Comparison of ENCODE assay signal across 21 cellular contexts in the genomic region with DNA sequence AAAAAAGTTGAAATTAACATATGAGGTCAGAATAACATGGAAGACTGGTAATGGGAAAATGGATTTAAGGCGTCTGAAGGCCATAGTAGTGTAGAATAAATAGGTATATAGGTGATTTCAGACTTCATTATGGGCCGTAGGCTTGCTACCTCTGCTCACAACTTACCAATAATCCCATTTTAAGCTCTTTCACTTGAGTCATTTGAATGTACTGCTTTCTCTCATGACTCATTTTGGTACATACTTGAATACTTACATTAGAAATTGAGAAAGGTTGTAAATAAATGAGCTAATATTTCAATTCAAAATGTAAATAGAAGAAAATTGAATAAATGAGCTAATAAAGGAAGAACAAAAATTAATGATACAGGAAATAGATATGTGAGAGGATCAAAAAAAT. TPM values are rescaled to one million over a fixed set of nuclear protein-coding genes. Genes with fewer than 3 reads are reported as not detected.
"Had no signal": no experiment of that assay in that cellular context is flagged by ENCODE, and none has a peak within 500 bp of the region (broad histone marks: within the 10 kb centered on the region; RNA-seq: fewer than 3 reads in every experiment).

No MANE protein-coding gene starts in this region.

- H3K9me3 ChIP-seq: colonic mucosa, esophagus squamous epithelium, neutrophil, psoas muscle, sigmoid colon had no signal

- H3K4me1 ChIP-seq: colonic mucosa, esophagus squamous epithelium, psoas muscle, sigmoid colon had no signal

- DNase-seq: colonic mucosa; effector CD4-positive, alpha-beta T cell; esophagus squamous epithelium; left colon; left ventricle myocardium superior; naive thymus-derived CD4-positive, alpha-beta T cell; psoas muscle; sigmoid colon; stimulated activated CD4-positive, alpha-beta T cell treated with anti-CD3 and anti-CD28 coated beads, Interleukin-12 subunit alpha, Interleukin-12 subunit beta, amount 100 ng/mL, for 4 hours; stimulated activated naive CD4-positive, alpha-beta T cell; trophoblast cell had no signal

- H3K4me3 Mint-ChIP-seq: naive thymus-derived CD4-positive, alpha-beta T cell had no signal

- H3K27me3 Mint-ChIP-seq: naive thymus-derived CD4-positive, alpha-beta T cell had no signal

- H3K27ac ChIP-seq: colonic mucosa, esophagus squamous epithelium, neutrophil, psoas muscle, sigmoid colon, skin epidermis had no signal

- H3K27me3 ChIP-seq: colonic mucosa, esophagus squamous epithelium, neutrophil, sigmoid colon had no signal

- H3K36me3 ChIP-seq: colonic mucosa, esophagus squamous epithelium, neutrophil, sigmoid colon had no signal

- ATAC-seq: left colon; left ventricle myocardium superior; naive thymus-derived CD4-positive, alpha-beta T cell; psoas muscle had no signal

- H3K4me3 ChIP-seq: colonic mucosa, esophagus squamous epithelium, psoas muscle, sigmoid colon, skin epidermis had no signal

- H3K4me1 Mint-ChIP-seq: naive thymus-derived CD4-positive, alpha-beta T cell had no signal

- H3K27ac Mint-ChIP-seq: naive thymus-derived CD4-positive, alpha-beta T cell had no signal

RNA-seq across cellular contexts. Expression of a gene that starts 42.2 kb away (rescaled TPM):
- total RNA-seq: colonic mucosa; dermis microvascular lymphatic vessel endothelial cell; esophagus squamous epithelium; kidney epithelial cell; left colon; left ventricle myocardium superior; lung microvascular endothelial cell; mesenteric fat pad; mononuclear cell; naive thymus-derived CD4-positive, alpha-beta T cell; osteoblast; psoas muscle; sigmoid colon; urinary bladder had no signal
- polyA plus RNA-seq: naive thymus-derived CD4-positive, alpha-beta T cell; neural cell; sigmoid colon; urinary bladder had no signal
